In genomic region chr18:26864658-26865057, GRCh38 we compare ENCODE assay signal across 21 cellular contexts. TPM values are rescaled to one million over a fixed set of nuclear protein-coding genes. Genes with fewer than 3 reads are reported as not detected.
DNase-seq lines count a peak whose midpoint lies in the region; ATAC-seq and TF ChIP-seq lines count a peak whose summit lies in the region.
"Had no signal": no experiment of that assay in that cellular context is flagged by ENCODE, and none has a peak within 500 bp of the region (broad histone marks: within the 10 kb centered on the region; RNA-seq: fewer than 3 reads in every experiment).

No MANE protein-coding gene starts in this region.

- no peak for ATAC-seq in left cardiac atrium
- ATAC-seq in lung (ENCODE audit: insufficient read depth, low FRiP score), result no peak
- ATAC-seq in upper lobe of right lung, result peak; percentile 30
- ATAC-seq in GM21717 (IDR thresholded peaks at IDR 0.05; ENCODE audit: unreplicated experiment), result no peak
- ATAC-seq: gastroesophageal sphincter; K562; natural killer cell treated with Interleukin-12 subunit alpha and Interleukin-12 subunit beta and Interleukin-15 and Interleukin-18, amount 100 ng/mL, for 72 hours had no signal

- H3K36me3 ChIP-seq in right atrium auricular region (no peaks in the 10 kb centered on the region), lung (ENCODE audit: control insufficient read depth in 2 of 2, insufficient read depth in 2 of 2, low read length in 2 of 2) (no peaks in the 10 kb centered on the region), upper lobe of right lung (peaks cover under 1% of the 10 kb centered on the region)
- H3K36me3 ChIP-seq: gastroesophageal sphincter, spleen had no signal

- 50 to 64% methylated on average over 7 of the region's 7 CpGs for WGBS in lung, 2 donors

- H3K9me3 ChIP-seq in right atrium auricular region (no peaks in the 10 kb centered on the region), lung (ENCODE audit: control insufficient read depth in 2 of 2, insufficient read depth in 1 of 2, low read length in 1 of 2) (no peaks in the 10 kb centered on the region), upper lobe of right lung (no peaks in the 10 kb centered on the region)
- H3K9me3 ChIP-seq: gastroesophageal sphincter, spleen had no signal

- intact Hi-C loops in left cardiac atrium (cut with DNase I) (loop anchor here in 1 of 2 donors (10.0 kb wide), 1 partner anchor 60 kb away; no protein-coding TSS in a partner anchor), upper lobe of right lung (cut with DNase I) (no loop called here)

- H3K27ac ChIP-seq in right atrium auricular region, result peak overlapping the region; percentile 78 to 79
- peak overlapping the region in 1 of 2 donors; percentile 89 for H3K27ac ChIP-seq in lung (ENCODE audit: low read depth in 1 of 2, low read length in 1 of 2)
- peak overlapping the region; percentile 79 for H3K27ac ChIP-seq in upper lobe of right lung
- H3K27ac ChIP-seq: gastroesophageal sphincter, spleen had no signal

- H3K27me3 ChIP-seq in right atrium auricular region (no peaks in the 10 kb centered on the region), lung (ENCODE audit: control insufficient read depth, insufficient read depth) (no peaks in the 10 kb centered on the region), upper lobe of right lung (no peaks in the 10 kb centered on the region)

- H3K4me3 ChIP-seq in right atrium auricular region, result no peak overlapping the region
- H3K4me3 ChIP-seq in lung, result peak overlapping the region; percentile 55
- H3K4me3 ChIP-seq in upper lobe of right lung, result peak overlapping the region; percentile 39
- H3K4me3 ChIP-seq: gastroesophageal sphincter, K562, spleen had no signal

- no peak for DNase-seq in right atrium auricular region (ENCODE audit: low spot score)
- DNase-seq in left cardiac atrium, result no peak
- peak; percentile 48 for DNase-seq in NCI-H69 (lab: John Stamatoyannopoulos, UW)
- peak; percentile 32 for DNase-seq in lung (ENCODE audit: low spot score)
- peak; percentile 64 for DNase-seq in upper lobe of right lung
- DNase-seq in NCI-H2029 (lab: John Stamatoyannopoulos, UW), result no peak
- no peak for DNase-seq in AG20443 (ENCODE audit: low spot score)
- DNase-seq: activated CD4-positive, alpha-beta T cell treated with anti-CD3 and anti-CD28 coated beads, Interleukin-2, amount 50 U/mL, for 1 hour; activated gamma-delta T cell; amniotic stem cell; DMS 273 treated with DMSO at 0.1 percent for 48 hours; erythroblast; H9; NCI-H2081; SHP77; spleen had no signal

- TF ChIP-seq CTCF in right atrium auricular region (IDR thresholded peaks at IDR 0.05), result no peak
- no peak for TF ChIP-seq CTCF in lung (IDR thresholded peaks at IDR 0.05; ENCODE audit: control extremely low read depth, extremely low read depth)
- no peak for TF ChIP-seq CTCF in upper lobe of right lung (IDR thresholded peaks at IDR 0.05)

- H3K4me1 ChIP-seq in right atrium auricular region (peaks cover 0 to 29% of the 10 kb centered on the region in 2 donors), lung (ENCODE audit: control insufficient read depth in 2 of 2, insufficient read depth in 2 of 2, low read length in 2 of 2) (peaks cover 2 to 3% of the 10 kb centered on the region in 2 donors), upper lobe of right lung (no peaks in the 10 kb centered on the region)

RNA-seq across cellular contexts. Expression of gene AQP4, which starts 0.8 kb away (rescaled TPM):
- total RNA-seq in right atrium auricular region (10 to 100 TPM; 10.0 to 14.9 TPM), left cardiac atrium (10 to 100 TPM in 1 of 2 donors, 1 to 10 TPM in 1; 5.6 to 10.3 TPM), lung (100 to 1,000 TPM; 191 to 490 TPM), upper lobe of right lung (345 TPM)
- 100 to 1,000 TPM in 1 of 2 donors, 10 to 100 TPM in 1; 49.5 to 140 TPM for polyA plus RNA-seq in lung
- total RNA-seq: natural killer cell treated with Interleukin-12 subunit alpha and Interleukin-12 subunit beta and Interleukin-15 and Interleukin-18, amount 100 ng/mL, for 72 hours; NCI-H460 had no signal
- polyA plus RNA-seq: K562 had no signal

Comparison
In these comparisons a context has a peak if more than half of its experiments do, and no peak if none do; other contexts are left out.
1. DNase-seq: peak in NCI-H69 (single experiment), lung (single experiment) and upper lobe of right lung (single experiment); none in right atrium auricular region (single experiment), left cardiac atrium (single experiment), NCI-H2029 (single experiment) and AG20443 (single experiment).
2. H3K4me3 ChIP-seq: peak in lung (single experiment) and upper lobe of right lung (single experiment); none in right atrium auricular region (0 of 2).
3. RNA of gene AQP4, which starts 0.8 kb away (total RNA-seq): 191 to 490 TPM in lung and 345 TPM in upper lobe of right lung (single experiment); 10.0 to 14.9 TPM in right atrium auricular region and 5.6 to 10.3 TPM in left cardiac atrium; every median in the first group is over 10 times any median in the second.